In genomic region chr21:38726482-38726881, GRCh38 we compare ENCODE assay signal across 34 cellular contexts.
"Had no signal": no experiment of that assay in that cellular context is flagged by ENCODE, and none has a peak within 500 bp of the region (broad histone marks: within the 10 kb centered on the region; RNA-seq: fewer than 3 reads in every experiment).

No MANE protein-coding gene starts in this region.

- DNase-seq: Karpas-422, Kasumi-1, MG63, MM.1S, MV-4-11, NCI-H1048, NCI-H1092, NCI-H1092 treated with DMSO at 0.1 percent for 48 hours, NCI-H1105, NCI-H1105 treated with DMSO at 0.1 percent for 48 hours, NCI-H1417, NCI-H1417 treated with DMSO at 0.1 percent for 48 hours, NCI-H1436, NCI-H1436 treated with DMSO at 0.1 percent for 48 hours, NCI-H146, NCI-H1694, NCI-H1694 treated with DMSO at 0.1 percent for 48 hours, NCI-H187 treated with DMSO at 0.1 percent for 48 hours, NCI-H1930, NCI-H2029, NCI-H2029 treated with DMSO at 0.1 percent for 48 hours, NCI-H2081, NCI-H2081 treated with DMSO at 0.1 percent for 48 hours, NCI-H2107, NCI-H2171, NCI-H2171 treated with DMSO at 0.1 percent for 48 hours, NCI-H2227 treated with DMSO at 0.1 percent for 48 hours, NCI-H226, NCI-H345, NCI-H446, NCI-H446 treated with DMSO at 0.1 percent for 48 hours, NCI-H510A, NCI-H510A treated with DMSO at 0.1 percent for 48 hours, NCI-H524 had no signal

- H3K27me3 ChIP-seq: MG63 had no signal

- H3K36me3 ChIP-seq: MG63 had no signal

- H3K4me3 ChIP-seq: MG63 had no signal
